ENCODE assay signal across 24 cellular contexts in the genomic region with DNA sequence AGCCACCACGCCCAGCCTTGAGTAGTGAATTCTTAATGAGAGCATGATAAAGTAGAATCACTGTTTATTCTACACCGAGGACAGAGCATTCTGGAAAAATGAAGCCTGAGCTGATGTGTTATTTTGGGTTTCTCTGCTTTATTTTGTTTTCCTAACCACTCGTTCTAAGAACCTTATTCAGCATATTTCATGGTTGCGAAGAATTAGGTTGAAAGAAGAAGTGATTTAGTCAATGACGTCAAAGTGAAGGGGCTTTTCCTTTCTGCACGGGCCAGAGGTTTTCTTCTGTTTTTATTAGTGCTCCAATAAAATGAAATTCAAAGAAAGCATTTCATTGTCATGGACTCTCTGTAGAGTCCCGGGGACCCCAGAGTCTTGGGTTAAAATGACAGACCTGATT.
"Had no signal": no experiment of that assay in that cellular context is flagged by ENCODE, and none has a peak within 500 bp of the region (broad histone marks: within the 10 kb centered on the region; RNA-seq: fewer than 3 reads in every experiment).

No MANE protein-coding gene starts in this region.

- DNase-seq: islet precursor cell; left ventricle myocardium inferior; midbrain; mucosa of descending colon; naive thymus-derived CD4-positive, alpha-beta T cell; ovary; posterior cingulate gyrus; right cardiac atrium; stimulated activated CD4-positive, alpha-beta T cell treated with anti-CD3 and anti-CD28 coated beads, Interleukin-1b, Interleukin-23, amount 100 ng/mL, for 48 hours; stimulated activated CD4-positive, alpha-beta T cell treated with anti-CD3 and anti-CD28 coated beads, Interleukin-2, amount 100 ng/mL, for 48 hours; stimulated activated CD4-positive, alpha-beta T cell treated with anti-CD3 and anti-CD28 coated beads, Interleukin-4, amount 100 ng/mL, for 4 hours; stimulated activated CD8-positive, alpha-beta memory T cell treated with anti-CD3 and anti-CD28 coated beads, Interleukin-4, amount 100 ng/mL, for 48 hours; stimulated activated naive CD4-positive, alpha-beta T cell treated with Interleukin-2 at 50 U/mL for 16 hours; stimulated activated naive CD8-positive, alpha-beta T cell treated with anti-CD3 and anti-CD28 coated beads, Interleukin-15, amount 100 ng/mL, for 72 hours; substantia nigra; uterus had no signal

- H3K36me3 ChIP-seq: left ventricle myocardium inferior, ovary, prostate gland, tibial nerve, uterus had no signal

- H3K9me3 Mint-ChIP-seq: naive thymus-derived CD4-positive, alpha-beta T cell; natural killer cell treated with Interleukin-12 subunit alpha and Interleukin-12 subunit beta and Interleukin-15 and Interleukin-18, amount 100 ng/mL, for 72 hours; stimulated activated memory B cell treated with anti-CD40 and anti-IgM and Interleukin-4, amounts not matched to agents 10 μg/mL and 1 μg/mL and 100 μg/mL, for 72 hours; stimulated activated naive CD8-positive, alpha-beta T cell treated with anti-CD3 and anti-CD28 coated beads, Interleukin-15, amount 100 ng/mL, for 72 hours; type B pancreatic cell had no signal

- ATAC-seq: mucosa of descending colon; naive thymus-derived CD4-positive, alpha-beta T cell; natural killer cell treated with Interleukin-12 subunit alpha and Interleukin-12 subunit beta and Interleukin-15 and Interleukin-18, amount 100 ng/mL, for 72 hours; right cardiac atrium; stimulated activated memory B cell treated with anti-CD40 and anti-IgM and Interleukin-4, amounts not matched to agents 10 μg/mL and 1 μg/mL and 100 μg/mL, for 72 hours; stimulated activated naive CD8-positive, alpha-beta T cell treated with anti-CD3 and anti-CD28 coated beads, Interleukin-15, amount 100 ng/mL, for 72 hours had no signal

- H3K4me2 ChIP-seq: hepatocyte, smooth muscle cell had no signal

- H3K27ac Mint-ChIP-seq: naive thymus-derived CD4-positive, alpha-beta T cell; natural killer cell treated with Interleukin-12 subunit alpha and Interleukin-12 subunit beta and Interleukin-15 and Interleukin-18, amount 100 ng/mL, for 72 hours; stimulated activated memory B cell treated with anti-CD40 and anti-IgM and Interleukin-4, amounts not matched to agents 10 μg/mL and 1 μg/mL and 100 μg/mL, for 72 hours; stimulated activated naive CD8-positive, alpha-beta T cell treated with anti-CD3 and anti-CD28 coated beads, Interleukin-15, amount 100 ng/mL, for 72 hours; type B pancreatic cell had no signal

- H3K4me3 ChIP-seq: hepatocyte, left ventricle myocardium inferior, lung, mucosa of descending colon, ovary, prostate gland, smooth muscle cell, tibial nerve, uterus had no signal

- H3K9me3 ChIP-seq: left ventricle myocardium inferior, mucosa of descending colon, ovary, prostate gland, tibial nerve, uterus had no signal

- H3K4me1 ChIP-seq: left ventricle myocardium inferior, prostate gland, tibial nerve, uterus had no signal

- H2AFZ ChIP-seq: hepatocyte had no signal

- H3K79me2 ChIP-seq: hepatocyte had no signal

- H3K27ac ChIP-seq: hepatocyte, left ventricle myocardium inferior, ovary, prostate gland, tibial nerve, uterus had no signal

- H3K27me3 ChIP-seq: hepatocyte, ovary, tibial nerve, uterus had no signal

- H3K4me3 Mint-ChIP-seq: naive thymus-derived CD4-positive, alpha-beta T cell; natural killer cell treated with Interleukin-12 subunit alpha and Interleukin-12 subunit beta and Interleukin-15 and Interleukin-18, amount 100 ng/mL, for 72 hours; stimulated activated memory B cell treated with anti-CD40 and anti-IgM and Interleukin-4, amounts not matched to agents 10 μg/mL and 1 μg/mL and 100 μg/mL, for 72 hours; stimulated activated naive CD8-positive, alpha-beta T cell treated with anti-CD3 and anti-CD28 coated beads, Interleukin-15, amount 100 ng/mL, for 72 hours; type B pancreatic cell had no signal

- H3K4me1 Mint-ChIP-seq: stimulated activated memory B cell treated with anti-CD40 and anti-IgM and Interleukin-4, amounts not matched to agents 10 μg/mL and 1 μg/mL and 100 μg/mL, for 72 hours; stimulated activated naive CD8-positive, alpha-beta T cell treated with anti-CD3 and anti-CD28 coated beads, Interleukin-15, amount 100 ng/mL, for 72 hours had no signal

- H3K36me3 Mint-ChIP-seq: naive thymus-derived CD4-positive, alpha-beta T cell; natural killer cell treated with Interleukin-12 subunit alpha and Interleukin-12 subunit beta and Interleukin-15 and Interleukin-18, amount 100 ng/mL, for 72 hours; stimulated activated memory B cell treated with anti-CD40 and anti-IgM and Interleukin-4, amounts not matched to agents 10 μg/mL and 1 μg/mL and 100 μg/mL, for 72 hours; type B pancreatic cell had no signal
